In genomic region chr7:45482451-45482850, GRCh38 we compare ENCODE assay signal across 24 cellular contexts.
"Had no signal": no experiment of that assay in that cellular context is flagged by ENCODE, and none has a peak within 500 bp of the region (broad histone marks: within the 10 kb centered on the region; RNA-seq: fewer than 3 reads in every experiment).

No MANE protein-coding gene starts in this region.

- H3K4me1 Mint-ChIP-seq: activated CD8-positive, alpha-beta memory T cell treated with anti-CD3 and anti-CD28 coated beads, Interleukin-2, amount 10 ng/mL, durations not matched to agents 7 days and 5 days; central memory CD8-positive, alpha-beta T cell had no signal

- H3K27ac Mint-ChIP-seq: activated CD8-positive, alpha-beta memory T cell treated with anti-CD3 and anti-CD28 coated beads, Interleukin-2, amount 10 ng/mL, durations not matched to agents 7 days and 5 days; activated naive CD4-positive, alpha-beta T cell treated with anti-CD3 and anti-CD28 coated beads, Interleukin-2, amount 50 U/mL, for 72 hours; activated T-cell treated with anti-CD3 and anti-CD28 coated beads, Interleukin-2, amount 50 U/mL, for 24 hours; activated T-helper 1 cell treated with anti-CD3 and anti-CD28 coated beads, Interleukin-12 subunit alpha, Interleukin-12 subunit beta, Interleukin-2, Interleukin-4 antibody, amounts not matched to agents 30 ng/mL and 10 ng/mL and 1 ng/mL, durations not matched to agents 14 hours and 24 hours and 36 hours; T-helper 1 cell treated with Interleukin-12 subunit alpha and Interleukin-12 subunit beta and Interleukin-4 antibody, amounts not matched to agents 30 μg/mL and 1 μg/mL, for 36 hours; WTC11 had no signal

- H3K27me3 Mint-ChIP-seq: activated T-cell treated with anti-CD3 and anti-CD28 coated beads, Interleukin-2, amount 50 U/mL, for 24 hours had no signal

- ATAC-seq: activated CD8-positive, alpha-beta memory T cell treated with anti-CD3 and anti-CD28 coated beads, Interleukin-2, amount 10 ng/mL, durations not matched to agents 7 days and 5 days; activated naive CD4-positive, alpha-beta T cell treated with anti-CD3 and anti-CD28 coated beads, Interleukin-2, amount 50 U/mL, for 72 hours; WTC11 had no signal

- H3K4me3 Mint-ChIP-seq: activated CD8-positive, alpha-beta memory T cell treated with anti-CD3 and anti-CD28 coated beads, Interleukin-2, amount 10 ng/mL, durations not matched to agents 7 days and 5 days; activated T-cell treated with anti-CD3 and anti-CD28 coated beads, Interleukin-2, amount 50 U/mL, for 24 hours; activated T-helper 1 cell treated with anti-CD3 and anti-CD28 coated beads, Interleukin-12 subunit alpha, Interleukin-12 subunit beta, Interleukin-2, Interleukin-4 antibody, amounts not matched to agents 30 ng/mL and 10 ng/mL and 1 ng/mL, durations not matched to agents 14 hours and 24 hours and 36 hours; brain; central memory CD8-positive, alpha-beta T cell; T-helper 1 cell treated with Interleukin-12 subunit alpha and Interleukin-12 subunit beta and Interleukin-4 antibody, amounts not matched to agents 30 μg/mL and 1 μg/mL, for 36 hours; WTC11 had no signal

- H3K36me3 Mint-ChIP-seq: activated CD8-positive, alpha-beta memory T cell treated with anti-CD3 and anti-CD28 coated beads, Interleukin-2, amount 10 ng/mL, durations not matched to agents 7 days and 5 days; activated naive CD4-positive, alpha-beta T cell treated with anti-CD3 and anti-CD28 coated beads, Interleukin-2, amount 50 U/mL, for 72 hours; brain; WTC11 had no signal

- DNase-seq: activated CD4-positive, alpha-beta T cell treated with anti-CD3 and anti-CD28 coated beads for 48 hours; activated CD4-positive, alpha-beta T cell treated with anti-CD3 and anti-CD28 coated beads, Interleukin-2, amount 50 U/mL, for 4 hours; activated CD4-positive, CD25-positive, alpha-beta regulatory T cell treated with anti-CD3 and anti-CD28 coated beads, Interleukin-2, amount 50 U/mL, for 72 hours; activated CD8-positive, alpha-beta memory T cell treated with anti-CD3 and anti-CD28 coated beads, Interleukin-2, amount 10 ng/mL, durations not matched to agents 7 days and 5 days; activated effector memory CD4-positive, alpha-beta T cell treated with Interleukin-2 at 50 U/mL for 16 hours; activated naive CD4-positive, alpha-beta T cell; activated T-cell treated with anti-CD3 and anti-CD28 coated beads, Interleukin-2, amount 50 U/mL, for 24 hours; amygdala; MM.1S; NCI-H1105; NCI-H1436; NCI-H1694 treated with DMSO at 0.1 percent for 48 hours; NCI-H2029 treated with DMSO at 0.1 percent for 48 hours; NCI-H345; NCI-H510A; NCI-H526 treated with DMSO at 0.1 percent for 48 hours; NCI-H82; SHP77 treated with DMSO at 0.1 percent for 48 hours had no signal

- H3K9me3 Mint-ChIP-seq: activated naive CD4-positive, alpha-beta T cell treated with anti-CD3 and anti-CD28 coated beads, Interleukin-2, amount 50 U/mL, for 72 hours; activated T-cell treated with anti-CD3 and anti-CD28 coated beads, Interleukin-2, amount 50 U/mL, for 24 hours; activated T-helper 1 cell treated with anti-CD3 and anti-CD28 coated beads, Interleukin-12 subunit alpha, Interleukin-12 subunit beta, Interleukin-2, Interleukin-4 antibody, amounts not matched to agents 30 ng/mL and 10 ng/mL and 1 ng/mL, durations not matched to agents 14 hours and 24 hours and 36 hours; central memory CD8-positive, alpha-beta T cell; T-helper 1 cell treated with Interleukin-12 subunit alpha and Interleukin-12 subunit beta and Interleukin-4 antibody, amounts not matched to agents 30 μg/mL and 1 μg/mL, for 36 hours; WTC11 had no signal
